ENCODE assay signal across 25 cellular contexts in genomic region chr3:3080309-3080708, GRCh38. TPM values are rescaled to one million over a fixed set of nuclear protein-coding genes. Genes with fewer than 3 reads are reported as not detected.
A peak's percentile ranks its signal among the peaks of the same experiment; 100 is the strongest.
DNase-seq lines count a peak whose midpoint lies in the region; ATAC-seq and TF ChIP-seq lines count a peak whose summit lies in the region.
"Had no signal": no experiment of that assay in that cellular context is flagged by ENCODE, and none has a peak within 500 bp of the region (broad histone marks: within the 10 kb centered on the region; RNA-seq: fewer than 3 reads in every experiment).

No MANE protein-coding gene starts in this region.

- H2BK120ac ChIP-seq in neuronal stem cell (ENCODE audit: low read depth, low read length), result no peak overlapping the region

- no peak overlapping the region for H2BK5ac ChIP-seq in neuronal stem cell (ENCODE audit: low read length)

- H3K18ac ChIP-seq in neuronal stem cell (ENCODE audit: low read length), result no peak overlapping the region

- H3K4me3 ChIP-seq in H7 (ENCODE audit: insufficient read depth, low read depth, low read length) (no peak overlapping the region), endodermal cell (ENCODE audit: low read length) (no peak overlapping the region), neuronal stem cell (ENCODE audit: low read length in 2 of 2) (no peak overlapping the region)
- H3K4me3 ChIP-seq: K562, SJSA1 had no signal

- no peak overlapping the region for H3K4me3 Mint-ChIP-seq in endodermal cell
- H3K4me3 Mint-ChIP-seq: T-cell had no signal

- H3K27me3 Mint-ChIP-seq in endodermal cell (ENCODE audit: insufficient read depth), result no peaks in the 10 kb centered on the region

- no peaks in the 10 kb centered on the region for H3K9me3 ChIP-seq in endodermal cell (ENCODE audit: control insufficient read depth, low read length)
- no peaks in the 10 kb centered on the region for H3K9me3 ChIP-seq in neuronal stem cell (replicated peaks in 1 of 2; ENCODE audit: control insufficient read depth in 2 of 2, insufficient read depth in 1 of 2, low read depth in 1 of 2, low read length in 2 of 2)
- H3K9me3 ChIP-seq: SJSA1 had no signal

- H3K27me3 ChIP-seq in H7 (ENCODE audit: control insufficient read depth, insufficient read depth, low read length) (no peaks in the 10 kb centered on the region), endodermal cell (ENCODE audit: control insufficient read depth, insufficient read depth, low read length, poor library complexity, severe bottlenecking) (no peaks in the 10 kb centered on the region), neuronal stem cell (ENCODE audit: control insufficient read depth in 3 of 3, insufficient read depth in 3 of 3, low read depth in 1 of 3, low read length in 3 of 3) (peaks cover 0 to 6% (median 1%) of the 10 kb centered on the region in 3 experiments)
- H3K27me3 ChIP-seq: SJSA1 had no signal

- H3K9me3 Mint-ChIP-seq in endodermal cell, result no peaks in the 10 kb centered on the region
- H3K9me3 Mint-ChIP-seq: CD8-positive, alpha-beta memory T cell; T-cell had no signal

- H3K27ac ChIP-seq in endodermal cell (ENCODE audit: low read depth, low read length) (no peak overlapping the region), neuronal stem cell (replicated peaks; ENCODE audit: low read length) (no peak overlapping the region)
- H3K27ac ChIP-seq: SJSA1 had no signal

- H2AFZ ChIP-seq in neuronal stem cell (ENCODE audit: low read length), result no peak overlapping the region

- H3K36me3 Mint-ChIP-seq in endodermal cell (ENCODE audit: low read depth), result no peaks in the 10 kb centered on the region
- H3K36me3 Mint-ChIP-seq: CD8-positive, alpha-beta memory T cell; T-cell had no signal

- no peak overlapping the region for H4K8ac ChIP-seq in neuronal stem cell (ENCODE audit: low read depth, low read length)

- H3K36me3 ChIP-seq in H7 (replicated peaks; ENCODE audit: control insufficient read depth, insufficient read depth, low read length), result no peaks in the 10 kb centered on the region
- H3K36me3 ChIP-seq in endodermal cell (ENCODE audit: control insufficient read depth, insufficient read depth, low read length), result no peaks in the 10 kb centered on the region
- H3K36me3 ChIP-seq in neuronal stem cell (replicated peaks in 1 of 2; ENCODE audit: control insufficient read depth in 2 of 2, insufficient read depth in 2 of 2, low read length in 2 of 2), result no peaks in the 10 kb centered on the region
- H3K36me3 ChIP-seq: SJSA1 had no signal

- DNase-seq in H7, result peak; percentile 35
- DNase-seq in NCI-H146 treated with DMSO at 0.1 percent for 48 hours (lab: John Stamatoyannopoulos, UW; ENCODE audit: unreplicated experiment), result peak; percentile 82
- DNase-seq in endodermal cell, result peak; percentile 56
- peak; percentile 36 for DNase-seq in neuronal stem cell (ENCODE audit: low spot score)
- DNase-seq in SIG-M5 (lab: John Stamatoyannopoulos, UW), result no peak
- DNase-seq: C1 segment of cervical spinal cord; CD8-positive, alpha-beta memory T cell; DMS 273 treated with DMSO at 0.1 percent for 48 hours; DMS79; GF-D8; Kasumi-1; NCI-H1105; NCI-H1436 treated with DMSO at 0.1 percent for 48 hours; NCI-H2029; NCI-H446 treated with DMSO at 0.1 percent for 48 hours; NCI-H526; PC-3; T-cell had no signal

- no peak overlapping the region for H2BK12ac ChIP-seq in neuronal stem cell (ENCODE audit: low read length)

- no peak overlapping the region for H3K14ac ChIP-seq in neuronal stem cell (ENCODE audit: low read length)

- H3K4me1 Mint-ChIP-seq in endodermal cell, result peaks cover 17% of the 10 kb centered on the region
- H3K4me1 Mint-ChIP-seq: CD8-positive, alpha-beta memory T cell; T-cell had no signal

- no peak for TF ChIP-seq CTCF in endodermal cell (conservative IDR thresholded peaks at IDR 0.05)

- H3K9ac ChIP-seq in endodermal cell (ENCODE audit: extremely low read depth, low read length, poor library complexity, severe bottlenecking) (no peak overlapping the region), neuronal stem cell (ENCODE audit: low read depth, low read length, poor library complexity) (no peak overlapping the region)

- no peak overlapping the region for H3K4ac ChIP-seq in neuronal stem cell (ENCODE audit: low read length)

- no peak overlapping the region for H2AK5ac ChIP-seq in neuronal stem cell (ENCODE audit: low read depth, low read length)

- H3K23ac ChIP-seq in neuronal stem cell (ENCODE audit: low read depth, low read length, poor library complexity), result no peak overlapping the region

- H3K79me1 ChIP-seq in neuronal stem cell (ENCODE audit: low read depth, low read length), result no peaks in the 10 kb centered on the region

- 30 to 42% methylated on average over 2 to 5 of the region's 5 CpGs for WGBS in endodermal cell (ENCODE audit: insufficient coverage in 1 of 2, insufficient read length in 1 of 2), 2 experiments
- WGBS in neuronal stem cell (ENCODE audit: extremely low coverage in 2 of 2, insufficient read length in 2 of 2, insufficient replicate concordance in 1 of 2), 2 donors, result no CpG with 5 or more reads among the region's 5 CpGs

- H3K4me2 ChIP-seq in neuronal stem cell (ENCODE audit: insufficient read depth, low read length, poor library complexity, severe bottlenecking), result no peak overlapping the region

- no peak overlapping the region for H4K91ac ChIP-seq in neuronal stem cell (ENCODE audit: low read depth, low read length, poor library complexity)

- H2BK15ac ChIP-seq in neuronal stem cell (ENCODE audit: low read length), result no peak overlapping the region

- no peak for ATAC-seq in HG03521 (IDR thresholded peaks at IDR 0.05; ENCODE audit: unreplicated experiment)
- ATAC-seq in HG03196 (IDR thresholded peaks at IDR 0.05; ENCODE audit: unreplicated experiment), result no peak
- ATAC-seq: K562, PC-3, T-cell had no signal

- H3K27ac Mint-ChIP-seq in endodermal cell, result no peak overlapping the region
- H3K27ac Mint-ChIP-seq: T-cell had no signal

- peaks cover 2% of the 10 kb centered on the region for H3K4me1 ChIP-seq in endodermal cell (ENCODE audit: control insufficient read depth, insufficient read depth, low read length)
- peaks cover 6 to 12% of the 10 kb centered on the region in 2 donors for H3K4me1 ChIP-seq in neuronal stem cell (ENCODE audit: control insufficient read depth in 2 of 2, insufficient read depth in 1 of 2, low read depth in 1 of 2, low read length in 2 of 2)
- H3K4me1 ChIP-seq: SJSA1 had no signal

RNA-seq across cellular contexts. Expression of gene IL5RA, which starts 29.9 kb away (rescaled TPM):
- total RNA-seq in H7 (2014; rRNA removed; shearing (Covaris generic)), result not detected in 2 replicates
- not detected for total RNA-seq in endodermal cell
- polyA plus RNA-seq in endodermal cell (2013, experiment 1 of 2), result not detected
- not detected for polyA plus RNA-seq in endodermal cell (2013, experiment 2 of 2)
- polyA plus RNA-seq in neuronal stem cell (2013, experiment 1 of 2), result not detected
- polyA plus RNA-seq in neuronal stem cell (2013, experiment 2 of 2), result 0.01 TPM
- total RNA-seq: A673; M059J; PC-3; SJSA1; T-helper 2 cell treated with Interferon-gamma antibody and Interleukin-4, amounts not matched to agents 100 ng/mL and 5 ng/mL, for 36 hours had no signal

RNA-seq across cellular contexts. Expression of gene TRNT1, which starts 46.4 kb away (rescaled TPM):
- 14.3 and 14.7 TPM in 2 replicates for total RNA-seq in H7 (2014; rRNA removed; shearing (Covaris generic))
- total RNA-seq in endodermal cell, result 10 to 100 TPM; 31.8 to 33.5 TPM
- 22.4 TPM for polyA plus RNA-seq in endodermal cell (2013, experiment 1 of 2)
- 22.1 TPM for polyA plus RNA-seq in endodermal cell (2013, experiment 2 of 2)
- 13.8 TPM for polyA plus RNA-seq in neuronal stem cell (2013, experiment 1 of 2)
- 14.6 TPM for polyA plus RNA-seq in neuronal stem cell (2013, experiment 2 of 2)
